ENCODE assay signal across 7 cellular contexts in the genomic region with DNA sequence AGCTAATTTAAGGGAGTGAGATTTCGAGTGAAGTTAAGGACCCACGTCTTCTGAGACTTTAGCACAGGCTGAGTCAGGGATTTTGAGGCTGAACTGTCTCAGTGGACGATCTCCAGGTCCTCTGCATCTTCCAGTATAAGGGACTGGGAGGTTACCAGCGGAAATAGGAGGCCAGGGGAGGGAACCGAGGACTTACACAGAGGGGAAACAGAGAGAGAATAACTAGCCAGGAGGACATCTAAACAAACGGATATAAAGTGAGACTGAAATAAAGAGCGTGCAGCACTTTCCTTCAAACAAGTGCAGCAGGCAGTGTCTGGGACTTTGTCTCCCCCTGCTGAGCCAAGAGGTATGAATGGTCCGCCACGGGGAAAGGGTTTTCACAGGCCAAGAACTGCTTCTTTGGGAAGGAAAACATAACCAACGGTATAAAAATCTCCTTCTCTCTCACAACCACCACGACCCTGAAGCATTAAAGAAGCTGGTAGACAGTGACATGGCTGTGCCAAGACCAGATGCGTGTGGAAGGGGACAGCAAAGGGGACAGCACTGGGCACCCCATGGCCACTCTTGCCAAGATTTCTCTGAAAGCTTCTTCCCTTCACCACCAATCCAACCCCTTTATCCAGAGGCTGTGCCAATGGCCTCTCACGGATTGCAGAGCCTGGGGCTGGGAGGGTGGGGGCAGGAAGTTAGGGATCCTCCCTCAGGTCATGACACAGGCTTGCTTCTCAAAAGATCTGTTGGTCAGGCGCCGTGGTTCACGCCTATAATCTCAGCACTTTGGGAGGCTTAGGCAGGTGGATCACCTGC.
A peak's percentile ranks its signal among the peaks of the same experiment; 100 is the strongest.
DNase-seq lines count a peak whose midpoint lies in the region; ATAC-seq, FAIRE-seq and TF ChIP-seq lines count a peak whose summit lies in the region.

No MANE protein-coding gene starts in this region.

- no peak overlapping the region for H3K4me3 ChIP-seq in GM06990 (replicated peaks; ENCODE audit: low read depth, low read length)
- H3K4me3 ChIP-seq in kidney (ENCODE audit: low read length in 2 of 2), result peak overlapping the region; percentile 39 to 41

- no peaks in the 10 kb centered on the region for H3K27me3 ChIP-seq in GM06990 (replicated peaks; ENCODE audit: control insufficient read depth, insufficient read depth, low read length)

- H3K9me3 ChIP-seq in kidney (ENCODE audit: control insufficient read depth in 1 of 2, low read length in 2 of 2), result no peaks in the 10 kb centered on the region

- no peak for ATAC-seq in GM21529 (IDR thresholded peaks at IDR 0.05; ENCODE audit: unreplicated experiment)

- TF ChIP-seq CTCF in GM06990 (IDR thresholded peaks at IDR 0.05; ENCODE audit: insufficient read depth, low read length, poor library complexity, severe bottlenecking) (peak; percentile 67), VCaP (conservative IDR thresholded peaks at IDR 0.05) (peak; percentile 92), kidney (IDR thresholded peaks at IDR 0.05; ENCODE audit: borderline replicate concordance, extremely low read depth, insufficient read depth) (peak; percentile 78)

- DNase-seq in GM06990 (ENCODE audit: extremely low read depth, insufficient read length) (no peak), NCI-H1092 (lab: John Stamatoyannopoulos, UW) (peak; percentile 36), kidney (no peak)
- peak; percentile 45 for DNase-seq in central memory CD4-positive, alpha-beta T cell
- DNase-seq in stimulated activated CD4-positive, alpha-beta T cell treated with anti-CD3 and anti-CD28 coated beads, Interleukin-15, amount 100 ng/mL, for 24 hours, result peak; percentile 60

- H3K36me3 ChIP-seq in GM06990 (ENCODE audit: control insufficient read depth, insufficient read depth, low read length) (no peaks in the 10 kb centered on the region), kidney (ENCODE audit: control insufficient read depth in 1 of 2, insufficient read depth in 2 of 2, low read length in 2 of 2) (no peaks in the 10 kb centered on the region)

- intact Hi-C loops in kidney (cut with DNase I), result no loop called here

- H3K27ac ChIP-seq in VCaP (peak overlapping the region; percentile 45), kidney (ENCODE audit: low read depth in 2 of 2, low read length in 2 of 2) (no peak overlapping the region)

- FAIRE-seq in kidney (lab: Jason Lieb, UNC), result no peak

- H3K4me1 ChIP-seq in kidney (ENCODE audit: control insufficient read depth in 1 of 2, insufficient read depth in 1 of 2, low read depth in 1 of 2, low read length in 2 of 2), result peaks cover 0 to 8% of the 10 kb centered on the region in 2 donors

- H3K9ac ChIP-seq in kidney (ENCODE audit: low read length in 2 of 2), result peak overlapping the region; percentile 39 to 63

Comparison
In these comparisons a context has a peak if more than half of its experiments do, and no peak if none do; other contexts are left out.
1. DNase-seq: peak in NCI-H1092 (single experiment), central memory CD4-positive, alpha-beta T cell (single experiment) and stimulated activated CD4-positive, alpha-beta T cell treated with anti-CD3 and anti-CD28 coated beads, Interleukin-15, amount 100 ng/mL, for 24 hours (single experiment); none in GM06990 (single experiment) and kidney (single experiment).
2. Peak in every context shown above with its lines, with median percentiles within 50 percentile points of each other: CTCF ChIP-seq.